Comparison of ENCODE assay signal across 10 cellular contexts in genomic region chr21:17931080-17931479, GRCh38.
DNase-seq lines count a peak whose midpoint lies in the region; ATAC-seq and TF ChIP-seq lines count a peak whose summit lies in the region.
"Had no signal": no experiment of that assay in that cellular context is flagged by ENCODE, and none has a peak within 500 bp of the region (broad histone marks: within the 10 kb centered on the region; RNA-seq: fewer than 3 reads in every experiment).

No MANE protein-coding gene starts in this region.

- H3K4me3 Mint-ChIP-seq in naive thymus-derived CD8-positive, alpha-beta T cell, result no peak overlapping the region

- peaks cover 0 to 7% (median 1%) of the 10 kb centered on the region in 5 donors for H3K27me3 Mint-ChIP-seq in naive thymus-derived CD8-positive, alpha-beta T cell

- no peak for TF ChIP-seq POLR2A in erythroblast (IDR thresholded peaks at IDR 0.05; ENCODE audit: low read length)

- peak; percentile 35 for DNase-seq in CMK (ENCODE audit: low read depth)
- DNase-seq in M059J (ENCODE audit: low read depth), result peak; percentile 7
- peak; percentile 1 to 11 for DNase-seq in erythroblast (lab: John Stamatoyannopoulos, UW)
- DNase-seq in left colon, result no peak
- no peak for DNase-seq in naive thymus-derived CD8-positive, alpha-beta T cell
- no peak for DNase-seq in NCI-H774 (lab: John Stamatoyannopoulos, UW)
- DNase-seq: left ventricle myocardium inferior; stimulated activated CD4-positive, alpha-beta T cell treated with anti-CD3 and anti-CD28 coated beads, Interleukin-2, amount 100 ng/mL, for 24 hours had no signal

- no peak overlapping the region for H3K27ac Mint-ChIP-seq in naive thymus-derived CD8-positive, alpha-beta T cell

- ATAC-seq in GM19025 (IDR thresholded peaks at IDR 0.05; ENCODE audit: low read depth, unreplicated experiment) (peak; percentile 88), GM21367 (IDR thresholded peaks at IDR 0.05; ENCODE audit: unreplicated experiment) (no peak), left colon (no peak)
- ATAC-seq in naive thymus-derived CD8-positive, alpha-beta T cell, result no peak

- H3K9me3 Mint-ChIP-seq in naive thymus-derived CD8-positive, alpha-beta T cell, result peaks cover 0 to 4% (median 0%) of the 10 kb centered on the region in 9 donors

- H3K36me3 Mint-ChIP-seq in naive thymus-derived CD8-positive, alpha-beta T cell, result peaks cover 0 to 5% (median 3%) of the 10 kb centered on the region in 3 donors

- POLR2A ChIA-PET in naive thymus-derived CD8-positive, alpha-beta T cell (lab: Charles Lee), result no interaction called here

- intact Hi-C loops in left colon (cut with DNase I, micrococcal nuclease), result no loop called here

- no peaks in the 10 kb centered on the region for H3K4me1 Mint-ChIP-seq in naive thymus-derived CD8-positive, alpha-beta T cell

Comparison
In these comparisons a context has a peak if more than half of its experiments do, and no peak if none do; other contexts are left out.
1. DNase-seq: peak in CMK (single experiment), M059J (single experiment) and erythroblast (2 of 2); none in left colon (0 of 2), naive thymus-derived CD8-positive, alpha-beta T cell (0 of 10) and NCI-H774 (single experiment).